ENCODE assay signal across 10 cellular contexts in genomic region chr18:58438161-58438983, GRCh38.
DNase-seq lines count a peak whose midpoint lies in the region; ATAC-seq, FAIRE-seq and TF ChIP-seq lines count a peak whose summit lies in the region.
"Had no signal": no experiment of that assay in that cellular context is flagged by ENCODE, and none has a peak within 500 bp of the region (broad histone marks: within the 10 kb centered on the region; RNA-seq: fewer than 3 reads in every experiment).

No MANE protein-coding gene starts in this region.

- peak overlapping the region; percentile 79 for H3K4me3 Mint-ChIP-seq in CD8-positive, alpha-beta T cell

- H3K4me3 ChIP-seq in CD8-positive, alpha-beta T cell (ENCODE audit: low read depth, low read length) = peak overlapping the region; percentile 34
- H3K4me3 ChIP-seq in KMS-11 (IDR thresholded peaks at IDR 0.05; ENCODE audit: insufficient read depth, low read depth, low read length) = no peak overlapping the region
- H3K4me3 ChIP-seq in dorsolateral prefrontal cortex = peak overlapping the region in 33 of 59 donors; percentile 1 to 47 (median 23)
- peak overlapping the region in 1 of 4 donors; percentile 22 for H3K4me3 ChIP-seq in pancreas

- H3K4me2 ChIP-seq in KMS-11 = peak overlapping the region; percentile 55

- H3K27me3 Mint-ChIP-seq in CD8-positive, alpha-beta T cell (ENCODE audit: low read depth) = no peaks in the 10 kb centered on the region

- H3K27me3 ChIP-seq in CD8-positive, alpha-beta T cell (ENCODE audit: insufficient read depth, low read length) = no peaks in the 10 kb centered on the region
- H3K27me3 ChIP-seq in KMS-11 (ENCODE audit: insufficient read depth, low read depth) = no peaks in the 10 kb centered on the region
- no peaks in the 10 kb centered on the region for H3K27me3 ChIP-seq in dorsolateral prefrontal cortex
- H3K27me3 ChIP-seq in pancreas = no peaks in the 10 kb centered on the region

- H2AFZ ChIP-seq in KMS-11 (ENCODE audit: low read depth) = peak overlapping the region; percentile 89

- no peaks in the 10 kb centered on the region for H3K36me3 Mint-ChIP-seq in CD8-positive, alpha-beta T cell

- no peak for DNase-seq in CD8-positive, alpha-beta T cell
- DNase-seq in dorsolateral prefrontal cortex (no peak), pancreas (no peak), NCI-H82 treated with DMSO at 0.1 percent for 48 hours (lab: John Stamatoyannopoulos, UW; ENCODE audit: unreplicated experiment) (no peak), NCI-H2171 (lab: John Stamatoyannopoulos, UW) (no peak)
- DNase-seq: activated CD4-positive, alpha-beta T cell treated with anti-CD3 and anti-CD28 coated beads for 1 hour; substantia nigra had no signal

- no peaks in the 10 kb centered on the region for H3K36me3 ChIP-seq in CD8-positive, alpha-beta T cell (ENCODE audit: insufficient read depth, low read length)
- H3K36me3 ChIP-seq in KMS-11 (ENCODE audit: insufficient read depth) (no peaks in the 10 kb centered on the region), pancreas (no peaks in the 10 kb centered on the region)

- peak overlapping the region; percentile 9; the same call in 1 of the 2 replicates for H3K9ac ChIP-seq in KMS-11

- peak overlapping the region; percentile 57 for H3K27ac Mint-ChIP-seq in CD8-positive, alpha-beta T cell

- no peaks in the 10 kb centered on the region for H3K9me3 ChIP-seq in CD8-positive, alpha-beta T cell (ENCODE audit: low read length)
- H3K9me3 ChIP-seq in pancreas = no peaks in the 10 kb centered on the region

- WGBS in pancreas, 2 donors = 45 to 49% methylated on average over 6 of the region's 6 CpGs

- no peaks in the 10 kb centered on the region for H3K79me2 ChIP-seq in KMS-11 (ENCODE audit: insufficient read depth, low read depth)

- H3K4me1 ChIP-seq in CD8-positive, alpha-beta T cell (ENCODE audit: insufficient read depth, low read length) = peaks cover 12% of the 10 kb centered on the region
- H3K4me1 ChIP-seq in KMS-11 (ENCODE audit: low read depth, poor library complexity, severe bottlenecking) (peaks cover 11% of the 10 kb centered on the region), pancreas (no peaks in the 10 kb centered on the region)

- no peaks in the 10 kb centered on the region for H3K9me3 Mint-ChIP-seq in CD8-positive, alpha-beta T cell

- no peak for FAIRE-seq in pancreas (lab: Jason Lieb, UNC)

- peaks cover 16% of the 10 kb centered on the region for H3K4me1 Mint-ChIP-seq in CD8-positive, alpha-beta T cell (ENCODE audit: low read depth)

- TF ChIP-seq CTCF in CD8-positive, alpha-beta T cell (IDR thresholded peaks at IDR 0.05) = no peak
- TF ChIP-seq CTCF in KMS-11 (conservative IDR thresholded peaks at IDR 0.05; ENCODE audit: low read depth, low read length) = no peak
- no peak for TF ChIP-seq CTCF in dorsolateral prefrontal cortex (IDR thresholded peaks at IDR 0.05 in 54 of 56, conservative IDR thresholded peaks at IDR 0.05 in 2 of 56; ENCODE audit: low read depth in 1 of 56, partially characterized antibody in 56 of 56)
- no peak for TF ChIP-seq CTCF in pancreas (IDR thresholded peaks at IDR 0.05)

- no peak overlapping the region for H3K27ac ChIP-seq in CD8-positive, alpha-beta T cell (ENCODE audit: low read depth, low read length)
- H3K27ac ChIP-seq in KMS-11 (no peak overlapping the region), dorsolateral prefrontal cortex (no peak overlapping the region), pancreas (peak overlapping the region in 1 of 4 donors; percentile 41)

- CTCF ChIA-PET in CD8-positive, alpha-beta T cell (lab: Charles Lee) = no interaction called here

- ATAC-seq in CD8-positive, alpha-beta T cell = no peak
- peak in 3 of 4 donors; percentile 38 to 75 (median 55) for ATAC-seq in pancreas
- no peak for ATAC-seq in GM18870 (IDR thresholded peaks at IDR 0.05; ENCODE audit: unreplicated experiment)
- no peak for ATAC-seq in GM18907 (IDR thresholded peaks at IDR 0.05; ENCODE audit: unreplicated experiment)

- no peaks in the 10 kb centered on the region for H4K20me1 ChIP-seq in KMS-11 (ENCODE audit: insufficient read depth)

- intact Hi-C loops in CD8-positive, alpha-beta T cell (cut with DNase I, micrococcal nuclease) = no loop called here
- intact Hi-C loops in dorsolateral prefrontal cortex (cut with DNase I) = no loop called here
- intact Hi-C loops in pancreas (cut with DNase I) = no loop called here

- POLR2A ChIA-PET in CD8-positive, alpha-beta T cell (lab: Charles Lee) = no interaction called here

Comparison
In these comparisons a context has a peak if more than half of its experiments do, and no peak if none do; other contexts are left out.
1. ATAC-seq: peak in pancreas (3 of 4); none in CD8-positive, alpha-beta T cell (single experiment), GM18870 (single experiment) and GM18907 (single experiment).